34 cellular contexts compared by ENCODE assay signal in genomic region chr3:12312010-12312409, GRCh38. TPM values are rescaled to one million over a fixed set of nuclear protein-coding genes. Genes with fewer than 3 reads are reported as not detected.
DNase-seq lines count a peak whose midpoint lies in the region; ATAC-seq, FAIRE-seq and TF ChIP-seq lines count a peak whose summit lies in the region.
"Had no signal": no experiment of that assay in that cellular context is flagged by ENCODE, and none has a peak within 500 bp of the region (broad histone marks: within the 10 kb centered on the region; RNA-seq: fewer than 3 reads in every experiment).

No MANE protein-coding gene starts in this region.

- no peak for DNase-seq in A549 (ENCODE audit: low read depth in 1 of 2, low spot score in 1 of 2)
- DNase-seq in H54 (ENCODE audit: insufficient read length, low spot score) = no peak
- DNase-seq in fibroblast of peridontal ligament (ENCODE audit: extremely low read depth) = peak; percentile 37
- DNase-seq in left ventricle myocardium superior = no peak
- no peak for DNase-seq in NCI-H345 treated with DMSO at 0.1 percent for 48 hours (lab: John Stamatoyannopoulos, UW; ENCODE audit: unreplicated experiment)
- no peak for DNase-seq in ureter (ENCODE audit: low spot score)
- DNase-seq in cerebellar cortex (ENCODE audit: low spot score) = no peak
- DNase-seq: activated naive CD4-positive, alpha-beta T cell; DMS53; GDM1; H9; left ventricle myocardium inferior; MG63; midbrain; naive thymus-derived CD8-positive, alpha-beta T cell; NCI-H1417; NCI-H2081; NCI-H2227 treated with DMSO at 0.1 percent for 48 hours; NCI-H69; nucleus accumbens; small intestine; stimulated activated CD4-positive, alpha-beta T cell treated with anti-CD3 and anti-CD28 coated beads, Interleukin-1b, Interleukin-23, amount 100 ng/mL, for 48 hours; stimulated activated CD8-positive, alpha-beta memory T cell treated with anti-CD3 and anti-CD28 coated beads, Interleukin-4, amount 100 ng/mL, for 48 hours; trophoblast cell had no signal

- 40% methylated on average over 1 of the region's 1 CpG for WGBS in A549 (ENCODE audit: missing lambda C conversion rate)

- POLR2A ChIA-PET in A549 (lab: Yijun Ruan, JAX) = no interaction called here

- no peak for TF ChIP-seq CTCF in A549 (IDR thresholded peaks at IDR 0.05)
- no peak for TF ChIP-seq CTCF in VCaP (conservative IDR thresholded peaks at IDR 0.05)

- ATAC-seq in A549 (no peak), left ventricle myocardium superior (no peak)
- ATAC-seq: activated CD4-positive, CD25-positive, alpha-beta regulatory T cell treated with anti-CD3 and anti-CD28 coated beads, Interleukin-2, amount 50 U/mL, for 24 hours; K562; naive thymus-derived CD8-positive, alpha-beta T cell had no signal

- TF ChIP-seq POLR2A in A549 (IDR thresholded peaks at IDR 0.05; ENCODE audit: low read length) = no peak
- no peak for TF ChIP-seq POLR2A in H54 (IDR thresholded peaks at IDR 0.05; ENCODE audit: low read depth, low read length)

- H3K27ac ChIP-seq in A549 (peak overlapping the region; percentile 74 to 87), VCaP (peak overlapping the region; percentile 42; the same call in 1 of the 2 replicates)
- H3K27ac ChIP-seq: BLaER1, cardiac muscle cell, esophagus muscularis mucosa, left ventricle myocardium inferior, SJSA1 had no signal

- no peak for TF ChIP-seq EP300 in A549 (IDR thresholded peaks at IDR 0.05)

- H3K4me1 ChIP-seq in A549 = peaks cover 84% of the 10 kb centered on the region
- H3K4me1 ChIP-seq: BLaER1, esophagus muscularis mucosa, SJSA1 had no signal

- TF ChIP-seq RAD21 in A549 (conservative IDR thresholded peaks at IDR 0.05 in 1 of 2, IDR thresholded peaks at IDR 0.05 in 1 of 2) = no peak

- FAIRE-seq in A549 (lab: Jason Lieb, UNC) = no peak
- peak; percentile 75 for FAIRE-seq in H54 (lab: Jason Lieb, UNC)
- FAIRE-seq: HTR-8/SVneo, islet of Langerhans, K562, small intestine, TTC549 had no signal

- CTCF ChIA-PET in A549 (lab: Yijun Ruan, JAX) = interaction anchor here (1.2 to 1.7 kb wide), 2 partner anchors 10 to 54 kb away, joined by 3 to 6 read pairs; no protein-coding TSS in a partner anchor

- H3K4me2 ChIP-seq in A549 = peak overlapping the region; percentile 68
- H3K4me2 ChIP-seq: BLaER1 had no signal

- intact Hi-C loops in left ventricle myocardium superior (cut with micrococcal nuclease) = no loop called here

- H3K4me3 ChIP-seq in A549 = no peak overlapping the region
- H3K4me3 ChIP-seq: BLaER1, cardiac muscle cell, esophagus muscularis mucosa, K562, left ventricle myocardium inferior, MG63, SJSA1 had no signal

- no peaks in the 10 kb centered on the region for H3K9me3 ChIP-seq in A549
- H3K9me3 ChIP-seq: BLaER1, esophagus muscularis mucosa, left ventricle myocardium inferior, SJSA1 had no signal

TF ChIP-seq in A549, 52 proteins besides CTCF, POLR2A, EP300 and RAD21:
- TF ChIP-seq FOSL2 (IDR thresholded peaks at IDR 0.05) = 0 out of 2 replicates have a peak, but pooled peaks have one; percentile 6
- TF ChIP-seq FOSL2 (CRISPR knock-in tag; IDR thresholded peaks at IDR 0.05) = no peak
- no peak for TF ChIP-seq PBX3 (IDR thresholded peaks at IDR 0.05)
- no peak for TF ChIP-seq TP53 (CRISPR knock-in tag; IDR thresholded peaks at IDR 0.05)
- no peak for TF ChIP-seq HMGXB4 (CRISPR knock-in tag; IDR thresholded peaks at IDR 0.05; ENCODE audit: borderline replicate concordance)
- no peak for TF ChIP-seq NFE2L2 (conservative IDR thresholded peaks at IDR 0.05; ENCODE audit: low read length)

RNA-seq across cellular contexts. Expression of gene PPARG, which starts 23.1 kb away (rescaled TPM):
- polyA plus RNA-seq in A549 (2011; rRNA removed) (43.1 and 51.0 TPM in 2 replicates), A549 (2017; fragmentation: RNase III; extraction: RNeasy Plus Mini Kit Qiagen cat#74134 plus additional on column Dnase treatment) (34.6 to 38.9 TPM (median 35.2 TPM) in 3 replicates)
- 15.6 and 18.4 TPM in 2 replicates for polyA plus RNA-seq in A549 (2012; cell fraction: cytosol; rRNA removed)
- 8.5 and 10.5 TPM in 2 replicates for polyA plus RNA-seq in A549 (2012; cell fraction: nucleus; rRNA removed)
- 51.3 and 55.0 TPM in 2 replicates for polyA minus RNA-seq in A549 (2011; rRNA and poly(A)+ RNA removed)
- total RNA-seq in left ventricle myocardium superior (24.0 TPM), ureter (214 TPM)
- total RNA-seq: K562; naive thymus-derived CD8-positive, alpha-beta T cell had no signal
- polyA plus RNA-seq: K562; naive thymus-derived CD8-positive, alpha-beta T cell had no signal
